ENCODE assay signal across 13 cellular contexts in genomic region chr18:64936671-64937070, GRCh38.
DNase-seq lines count a peak whose midpoint lies in the region.
"Had no signal": no experiment of that assay in that cellular context is flagged by ENCODE, and none has a peak within 500 bp of the region (broad histone marks: within the 10 kb centered on the region; RNA-seq: fewer than 3 reads in every experiment).

No MANE protein-coding gene starts in this region.

- DNase-seq in NCI-H748 (lab: John Stamatoyannopoulos, UW; ENCODE audit: unreplicated experiment) (peak; percentile 38), NCI-H748 treated with DMSO at 0.1 percent for 48 hours (lab: John Stamatoyannopoulos, UW) (no peak), NCI-H1417 treated with DMSO at 0.1 percent for 48 hours (lab: John Stamatoyannopoulos, UW) (peak; percentile 21), NCI-H69 (lab: John Stamatoyannopoulos, UW) (peak; percentile 62), DMS53 treated with DMSO at 0.1 percent for 48 hours (lab: John Stamatoyannopoulos, UW; ENCODE audit: unreplicated experiment) (no peak), OCI-M2 (lab: John Stamatoyannopoulos, UW; ENCODE audit: unreplicated experiment) (no peak)
- DNase-seq: Caco-2; CD4-positive, CD25-positive, alpha-beta regulatory T cell; CD8-positive, alpha-beta T cell; DMS 273 treated with DMSO at 0.1 percent for 48 hours; DMS79 treated with DMSO at 0.1 percent for 48 hours; GF-D8; H9 had no signal

Comparison
In these comparisons a context has a peak if more than half of its experiments do, and no peak if none do; other contexts are left out.
1. DNase-seq: peak in NCI-H748 (single experiment), NCI-H1417 treated with DMSO at 0.1 percent for 48 hours (single experiment) and NCI-H69 (single experiment); none in NCI-H748 treated with DMSO at 0.1 percent for 48 hours (single experiment), DMS53 treated with DMSO at 0.1 percent for 48 hours (single experiment) and OCI-M2 (single experiment).